ENCODE assay signal across 25 cellular contexts in the genomic region with DNA sequence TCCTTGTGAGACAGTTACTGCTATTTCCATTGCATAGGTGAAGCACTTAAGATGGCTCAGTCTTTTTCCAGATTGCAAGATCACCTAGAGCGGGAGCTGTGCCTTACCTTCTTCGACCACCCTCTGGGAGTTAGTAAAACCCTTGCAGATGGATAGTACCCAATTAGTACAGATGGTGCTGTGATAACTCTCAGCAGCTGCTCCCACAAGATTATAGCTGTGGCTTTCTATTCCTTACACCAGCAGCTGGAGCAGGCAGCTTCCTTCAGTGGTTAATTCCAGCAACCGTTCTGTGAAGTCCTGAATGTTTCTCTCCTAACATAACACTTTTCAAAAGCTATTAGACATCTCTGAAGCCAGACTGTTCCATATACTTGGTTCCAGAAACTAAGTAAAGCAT.
"Had no signal": no experiment of that assay in that cellular context is flagged by ENCODE, and none has a peak within 500 bp of the region (broad histone marks: within the 10 kb centered on the region; RNA-seq: fewer than 3 reads in every experiment).

No MANE protein-coding gene starts in this region.

- H3K9me3 ChIP-seq: gastrocnemius medialis, heart left ventricle, ovary, psoas muscle, stomach, thyroid gland, vagina had no signal

- H3K4me3 ChIP-seq: gastrocnemius medialis, heart left ventricle, hepatocyte, left lung, ovary, psoas muscle, stomach, thyroid gland, vagina had no signal

- H3K36me3 ChIP-seq: gastrocnemius medialis, heart left ventricle, left lung, ovary, stomach, thyroid gland, vagina had no signal

- DNase-seq: effector CD8-positive, alpha-beta T cell; endodermal cell; foreskin fibroblast; gastrocnemius medialis; heart left ventricle; left cardiac atrium; left lung; midbrain; natural killer cell; occipital lobe; ovary; posterior cingulate gyrus; psoas muscle; right cardiac atrium; stimulated activated CD4-positive, alpha-beta T cell treated with anti-CD3 and anti-CD28 coated beads, Interleukin-2, amount 100 ng/mL, for 24 hours; stimulated activated CD4-positive, alpha-beta T cell treated with anti-CD3 and anti-CD28 coated beads, Interleukin-4, amount 100 ng/mL, for 24 hours; stimulated activated naive CD4-positive, alpha-beta T cell treated with Interleukin-2 at 50 U/mL for 16 hours; stomach; thyroid gland; trophoblast cell had no signal

- ATAC-seq: esophagus mucosa; gastrocnemius medialis; heart left ventricle; left cardiac atrium; left lung; natural killer cell; psoas muscle; right cardiac atrium; stimulated activated effector memory CD8-positive, alpha-beta T cell treated with anti-CD3 and anti-CD28 coated beads, Interleukin-12 subunit alpha, Interleukin-12 subunit beta, amount 100 ng/mL, for 72 hours had no signal

- H3K27ac ChIP-seq: epithelial cell of prostate, gastrocnemius medialis, heart left ventricle, hepatocyte, left lung, ovary, psoas muscle, stomach, thyroid gland, vagina had no signal

- H3K27me3 ChIP-seq: gastrocnemius medialis, hepatocyte, left lung, ovary, stomach, thyroid gland, vagina had no signal
